Comparison of ENCODE assay signal across 1 cellular context in genomic region chr1:75172556-75172955, GRCh38.
TF ChIP-seq lines count a peak whose summit lies in the region.

No MANE protein-coding gene starts in this region.

TF ChIP-seq in WTC11, 78 proteins besides CTCF, POLR2A, EP300 and RAD21 (continued from another document):
- TF ChIP-seq ARID4B (CRISPR knock-in tag; IDR thresholded peaks at IDR 0.05; ENCODE audit: borderline replicate concordance) (no peak), ZNF425 (CRISPR knock-in tag; conservative IDR thresholded peaks at IDR 0.05) (no peak), ZNF232 (CRISPR knock-in tag; IDR thresholded peaks at IDR 0.05) (no peak), MYBL2 (CRISPR knock-in tag; IDR thresholded peaks at IDR 0.05) (no peak)
TF ChIP-seq in WTC11: peak in this region for 0.
